In the genomic region with DNA sequence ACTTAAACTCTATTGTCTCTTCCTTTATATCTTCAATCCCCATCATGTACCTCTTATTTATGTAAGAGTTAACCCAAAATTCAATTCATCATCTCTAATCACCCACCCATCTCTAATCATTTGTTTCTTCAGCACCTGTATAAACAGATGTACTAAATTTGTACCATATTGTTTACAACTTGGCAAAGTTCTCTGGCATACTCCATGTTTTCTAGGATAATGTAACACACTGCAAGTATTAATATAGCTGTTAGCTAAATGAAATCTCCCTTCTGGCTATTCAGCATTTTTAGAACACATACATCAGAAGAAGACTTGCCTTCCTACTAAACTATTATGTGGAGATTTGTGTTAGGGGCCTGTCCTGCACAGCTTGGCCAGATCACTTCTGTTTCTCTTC, we compare ENCODE assay signal across 1 cellular context.
TF ChIP-seq lines count a peak whose summit lies in the region.

No MANE protein-coding gene starts in this region.

TF ChIP-seq in WTC11, 78 proteins besides CTCF, POLR2A, EP300 and RAD21 (continued from another document):
- TF ChIP-seq, protein P1, sequence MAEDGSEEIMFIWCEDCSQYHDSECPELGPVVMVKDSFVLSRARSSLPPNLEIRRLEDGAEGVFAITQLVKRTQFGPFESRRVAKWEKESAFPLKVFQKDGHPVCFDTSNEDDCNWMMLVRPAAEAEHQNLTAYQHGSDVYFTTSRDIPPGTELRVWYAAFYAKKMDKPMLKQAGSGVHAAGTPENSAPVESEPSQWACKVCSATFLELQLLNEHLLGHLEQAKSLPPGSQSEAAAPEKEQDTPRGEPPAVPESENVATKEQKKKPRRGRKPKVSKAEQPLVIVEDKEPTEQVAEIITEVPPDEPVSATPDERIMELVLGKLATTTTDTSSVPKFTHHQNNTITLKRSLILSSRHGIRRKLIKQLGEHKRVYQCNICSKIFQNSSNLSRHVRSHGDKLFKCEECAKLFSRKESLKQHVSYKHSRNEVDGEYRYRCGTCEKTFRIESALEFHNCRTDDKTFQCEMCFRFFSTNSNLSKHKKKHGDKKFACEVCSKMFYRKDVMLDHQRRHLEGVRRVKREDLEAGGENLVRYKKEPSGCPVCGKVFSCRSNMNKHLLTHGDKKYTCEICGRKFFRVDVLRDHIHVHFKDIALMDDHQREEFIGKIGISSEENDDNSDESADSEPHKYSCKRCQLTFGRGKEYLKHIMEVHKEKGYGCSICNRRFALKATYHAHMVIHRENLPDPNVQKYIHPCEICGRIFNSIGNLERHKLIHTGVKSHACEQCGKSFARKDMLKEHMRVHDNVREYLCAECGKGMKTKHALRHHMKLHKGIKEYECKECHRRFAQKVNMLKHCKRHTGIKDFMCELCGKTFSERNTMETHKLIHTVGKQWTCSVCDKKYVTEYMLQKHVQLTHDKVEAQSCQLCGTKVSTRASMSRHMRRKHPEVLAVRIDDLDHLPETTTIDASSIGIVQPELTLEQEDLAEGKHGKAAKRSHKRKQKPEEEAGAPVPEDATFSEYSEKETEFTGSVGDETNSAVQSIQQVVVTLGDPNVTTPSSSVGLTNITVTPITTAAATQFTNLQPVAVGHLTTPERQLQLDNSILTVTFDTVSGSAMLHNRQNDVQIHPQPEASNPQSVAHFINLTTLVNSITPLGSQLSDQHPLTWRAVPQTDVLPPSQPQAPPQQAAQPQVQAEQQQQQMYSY (CRISPR knock-in tag; IDR thresholded peaks at IDR 0.05) = no peak
- TF ChIP-seq ZNF219 (CRISPR knock-in tag; IDR thresholded peaks at IDR 0.05; ENCODE audit: borderline replicate concordance) (no peak), CREM (CRISPR knock-in tag; IDR thresholded peaks at IDR 0.05) (no peak), NR1H2 (CRISPR knock-in tag; IDR thresholded peaks at IDR 0.05) (no peak), PRRX2 (CRISPR knock-in tag; IDR thresholded peaks at IDR 0.05) (no peak)
- TF ChIP-seq, protein P2, sequence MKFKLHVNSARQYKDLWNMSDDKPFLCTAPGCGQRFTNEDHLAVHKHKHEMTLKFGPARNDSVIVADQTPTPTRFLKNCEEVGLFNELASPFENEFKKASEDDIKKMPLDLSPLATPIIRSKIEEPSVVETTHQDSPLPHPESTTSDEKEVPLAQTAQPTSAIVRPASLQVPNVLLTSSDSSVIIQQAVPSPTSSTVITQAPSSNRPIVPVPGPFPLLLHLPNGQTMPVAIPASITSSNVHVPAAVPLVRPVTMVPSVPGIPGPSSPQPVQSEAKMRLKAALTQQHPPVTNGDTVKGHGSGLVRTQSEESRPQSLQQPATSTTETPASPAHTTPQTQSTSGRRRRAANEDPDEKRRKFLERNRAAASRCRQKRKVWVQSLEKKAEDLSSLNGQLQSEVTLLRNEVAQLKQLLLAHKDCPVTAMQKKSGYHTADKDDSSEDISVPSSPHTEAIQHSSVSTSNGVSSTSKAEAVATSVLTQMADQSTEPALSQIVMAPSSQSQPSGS (CRISPR knock-in tag; IDR thresholded peaks at IDR 0.05; ENCODE audit: borderline replicate concordance, low read depth) = no peak
TF ChIP-seq in WTC11: peak in this region for 0.
